In genomic region chr7:107312418-107312817, GRCh38 we compare ENCODE assay signal across 13 cellular contexts.
"Had no signal": no experiment of that assay in that cellular context is flagged by ENCODE, and none has a peak within 500 bp of the region (broad histone marks: within the 10 kb centered on the region; RNA-seq: fewer than 3 reads in every experiment).

No MANE protein-coding gene starts in this region.

- ATAC-seq: left lung had no signal

- DNase-seq: activated CD4-positive, alpha-beta memory T cell treated with anti-CD3 and anti-CD28 coated beads, Interleukin-2, amount 10 ng/mL, durations not matched to agents 7 days and 5 days; activated CD4-positive, alpha-beta T cell treated with anti-CD3 and anti-CD28 coated beads for 1 hour; activated naive CD4-positive, alpha-beta T cell treated with anti-CD3 and anti-CD28 coated beads for 36 hours; erythroblast; head of caudate nucleus; islet precursor cell; left lung; mesenchymal stem cell; posterior cingulate gyrus; stimulated activated CD4-positive, alpha-beta T cell treated with anti-CD3 and anti-CD28 coated beads, Interleukin-4, amount 100 ng/mL, for 4 hours; stomach; T-helper 9 cell; uterus had no signal
